2 cellular contexts compared by ENCODE assay signal in genomic region chr10:99536400-99537254, GRCh38.
TF ChIP-seq lines count a peak whose summit lies in the region.

No MANE protein-coding gene starts in this region.

TF ChIP-seq in H1, 55 proteins besides CTCF, POLR2A, EP300 and RAD21:
- TF ChIP-seq MAX (IDR thresholded peaks at IDR 0.05) (peak; percentile 43), KDM5A (IDR thresholded peaks at IDR 0.05; ENCODE audit: low read length) (no peak), PHF8 (conservative IDR thresholded peaks at IDR 0.05; ENCODE audit: low read depth, low read length) (no peak), SUZ12 (IDR thresholded peaks at IDR 0.05; ENCODE audit: low read length) (peak; percentile 93), GABPA (IDR thresholded peaks at IDR 0.05; ENCODE audit: borderline replicate concordance, insufficient read depth, low read length) (peak; percentile 42; the same call in 1 of the 2 replicates), CTBP2 (IDR thresholded peaks at IDR 0.05; ENCODE audit: borderline replicate concordance, insufficient read depth, insufficient read length, low read length) (peak; percentile 90), EZH2 (IDR thresholded peaks at IDR 0.05; ENCODE audit: low read depth, low read length, severe bottlenecking) (peak; percentile 99), MAFK (IDR thresholded peaks at IDR 0.05; ENCODE audit: low read depth, low read length) (no peak), HDAC2 (IDR thresholded peaks at IDR 0.05; ENCODE audit: borderline replicate concordance in 1 of 2, low read depth in 2 of 2, low read length in 2 of 2) (no peak), RNF2 (IDR thresholded peaks at IDR 0.05; ENCODE audit: borderline replicate concordance, low read depth, low read length, missing control alignments, poor library complexity, severe bottlenecking) (peak; percentile 25), CHD1 (IDR thresholded peaks at IDR 0.05; ENCODE audit: low read depth, low read length) (no peak), KDM1A (IDR thresholded peaks at IDR 0.05; ENCODE audit: borderline replicate concordance, low read length) (no peak), SRF (IDR thresholded peaks at IDR 0.05; ENCODE audit: low read depth, low read length) (no peak), YY1 (IDR thresholded peaks at IDR 0.05; ENCODE audit: low read depth, low read length) (peak; percentile 57; the same call in 1 of the 2 replicates), CREB1 (IDR thresholded peaks at IDR 0.05) (0 out of 2 replicates have a peak, but pooled peaks have one; percentile 2), E2F6 (IDR thresholded peaks at IDR 0.05) (peak; percentile 90), KDM4A (IDR thresholded peaks at IDR 0.05; ENCODE audit: low read depth, low read length, severe bottlenecking) (peak; percentile 42), RBBP5 (IDR thresholded peaks at IDR 0.05; ENCODE audit: borderline replicate concordance, low read depth, low read length) (peak; percentile 16; the same call in 1 of the 2 replicates), SP1 (IDR thresholded peaks at IDR 0.05; ENCODE audit: low read depth, low read length) (no peak), JUND (IDR thresholded peaks at IDR 0.05; ENCODE audit: low read length) (no peak)

TF ChIP-seq in neural cell, 6 proteins besides CTCF, POLR2A, EP300 and RAD21:
- TF ChIP-seq TAF1 (IDR thresholded peaks at IDR 0.05; ENCODE audit: low read depth): no peak
- peak; percentile 74 for TF ChIP-seq EZH2 (IDR thresholded peaks at IDR 0.05; ENCODE audit: borderline replicate concordance, insufficient read depth, low read length, poor library complexity, severe bottlenecking)
- peak; percentile 33 for TF ChIP-seq POLR2AphosphoS5 (IDR thresholded peaks at IDR 0.05)
